16 cellular contexts compared by ENCODE assay signal in the genomic region with DNA sequence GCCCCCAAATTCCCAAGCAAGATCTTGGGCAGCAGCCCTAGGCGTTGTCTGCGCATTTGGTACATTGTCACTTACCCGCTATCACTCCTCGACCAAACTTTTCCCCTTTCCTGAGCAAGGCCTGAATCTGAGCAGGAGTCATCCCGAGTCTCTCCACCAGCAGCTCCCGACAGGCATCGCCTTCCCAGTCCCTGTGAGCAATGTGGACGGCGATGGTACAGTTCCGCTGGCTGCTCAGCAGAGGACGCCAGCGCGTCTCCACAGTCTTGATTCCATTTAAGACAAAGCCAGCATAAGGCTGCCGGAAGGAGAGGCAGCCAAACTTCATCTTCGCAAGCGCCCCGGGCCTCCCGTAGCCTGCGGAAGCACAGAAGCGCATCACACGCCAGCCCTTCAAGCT. TPM values are rescaled to one million over a fixed set of nuclear protein-coding genes. Genes with fewer than 3 reads are reported as not detected.
"Had no signal": no experiment of that assay in that cellular context is flagged by ENCODE, and none has a peak within 500 bp of the region (broad histone marks: within the 10 kb centered on the region; RNA-seq: fewer than 3 reads in every experiment).

No MANE protein-coding gene starts in this region.

RNA-seq across cellular contexts. Expression of a gene that starts 4.2 kb away (rescaled TPM):
- total RNA-seq: natural killer cell treated with Interleukin-12 subunit alpha and Interleukin-12 subunit beta and Interleukin-15 and Interleukin-18, amount 100 ng/mL, for 72 hours; neural crest cell; omental fat pad; osteocyte; pancreas; posterior vena cava; prostate gland; pulmonary artery endothelial cell; right atrium auricular region; sciatic nerve; smooth muscle cell; spleen; suprapubic skin; transverse colon; upper lobe of right lung; vagina had no signal
- polyA plus RNA-seq: smooth muscle cell, spleen had no signal

RNA-seq across cellular contexts. Expression of a gene that starts 52.6 kb away (rescaled TPM):
- total RNA-seq: natural killer cell treated with Interleukin-12 subunit alpha and Interleukin-12 subunit beta and Interleukin-15 and Interleukin-18, amount 100 ng/mL, for 72 hours; neural crest cell; omental fat pad; osteocyte; pancreas; posterior vena cava; pulmonary artery endothelial cell; right atrium auricular region; sciatic nerve; smooth muscle cell; spleen; suprapubic skin; transverse colon; upper lobe of right lung; vagina had no signal
- polyA plus RNA-seq: pancreas, smooth muscle cell, spleen had no signal
